34 cellular contexts compared by ENCODE assay signal in genomic region chr22:47407626-47408025, GRCh38.
"Had no signal": no experiment of that assay in that cellular context is flagged by ENCODE, and none has a peak within 500 bp of the region (broad histone marks: within the 10 kb centered on the region; RNA-seq: fewer than 3 reads in every experiment).

No MANE protein-coding gene starts in this region.

- H3K27me3 Mint-ChIP-seq: activated CD4-positive, alpha-beta memory T cell treated with anti-CD3 and anti-CD28 coated beads, Interleukin-2, amount 10 ng/mL, durations not matched to agents 7 days and 5 days had no signal

- H3K4me3 Mint-ChIP-seq: activated CD4-positive, alpha-beta memory T cell treated with anti-CD3 and anti-CD28 coated beads, Interleukin-2, amount 10 ng/mL, durations not matched to agents 7 days and 5 days; activated CD4-positive, alpha-beta T cell treated with anti-CD3 and anti-CD28 coated beads, Interleukin-2, amount 10 ng/mL, durations not matched to agents 7 days and 5 days; activated naive CD8-positive, alpha-beta T cell; activated T-helper 1 cell treated with anti-CD3 and anti-CD28 coated beads, Interleukin-12 subunit alpha, Interleukin-12 subunit beta, Interleukin-2, Interleukin-4 antibody, amounts not matched to agents 30 ng/mL and 10 ng/mL and 1 ng/mL, durations not matched to agents 14 hours and 24 hours and 36 hours; effector memory CD8-positive, alpha-beta T cell; T-helper 17 cell; T-helper 2 cell treated with Interferon-gamma antibody and Interleukin-4, amounts not matched to agents 5 μg/mL and 100 μg/mL, for 36 hours; WTC11 had no signal

- H3K4me1 ChIP-seq: esophagus squamous epithelium, gastroesophageal sphincter, heart right ventricle had no signal

- H3K9me3 Mint-ChIP-seq: activated CD4-positive, alpha-beta memory T cell treated with anti-CD3 and anti-CD28 coated beads, Interleukin-2, amount 10 ng/mL, durations not matched to agents 7 days and 5 days; activated CD4-positive, alpha-beta T cell treated with anti-CD3 and anti-CD28 coated beads, Interleukin-2, amount 10 ng/mL, durations not matched to agents 7 days and 5 days; activated T-helper 1 cell treated with anti-CD3 and anti-CD28 coated beads, Interleukin-12 subunit alpha, Interleukin-12 subunit beta, Interleukin-2, Interleukin-4 antibody, amounts not matched to agents 30 ng/mL and 10 ng/mL and 1 ng/mL, durations not matched to agents 14 hours and 24 hours and 36 hours; activated T-helper 2 cell treated with anti-CD3 and anti-CD28 coated beads, Interferon-gamma antibody, Interleukin-2, Interleukin-4, amounts not matched to agents 10 μg/mL and 5 μg/mL and 100 μg/mL, durations not matched to agents 14 hours and 24 hours and 36 hours; effector memory CD8-positive, alpha-beta T cell; T-helper 2 cell treated with Interferon-gamma antibody and Interleukin-4, amounts not matched to agents 5 μg/mL and 100 μg/mL, for 36 hours had no signal

- H3K4me1 Mint-ChIP-seq: activated CD4-positive, alpha-beta memory T cell treated with anti-CD3 and anti-CD28 coated beads, Interleukin-2, amount 10 ng/mL, durations not matched to agents 7 days and 5 days; activated CD4-positive, alpha-beta T cell treated with anti-CD3 and anti-CD28 coated beads, Interleukin-2, amount 10 ng/mL, durations not matched to agents 7 days and 5 days had no signal

- H3K27ac ChIP-seq: brain microvascular endothelial cell, esophagus squamous epithelium, gastroesophageal sphincter, heart right ventricle had no signal

- FAIRE-seq: astrocyte, bronchial epithelial cell, colon had no signal

- H3K27me3 ChIP-seq: brain microvascular endothelial cell had no signal

- H3K4me3 ChIP-seq: esophagus squamous epithelium, gastroesophageal sphincter, heart right ventricle had no signal

- H3K36me3 Mint-ChIP-seq: activated naive CD8-positive, alpha-beta T cell had no signal

- DNase-seq: activated CD4-positive, alpha-beta memory T cell treated with anti-CD3 and anti-CD28 coated beads, Interleukin-2, amount 10 ng/mL, durations not matched to agents 7 days and 5 days; activated CD4-positive, alpha-beta T cell treated with anti-CD3 and anti-CD28 coated beads for 1 hour; activated CD4-positive, alpha-beta T cell treated with anti-CD3 and anti-CD28 coated beads for 4 hours; activated CD4-positive, alpha-beta T cell treated with anti-CD3 and anti-CD28 coated beads, Interleukin-2, amount 10 ng/mL, durations not matched to agents 7 days and 5 days; activated CD4-positive, alpha-beta T cell treated with anti-CD3 and anti-CD28 coated beads, Interleukin-2, amount 50 U/mL, for 4 hours; activated gamma-delta T cell treated with Interleukin-2 at 50 U/mL for 16 hours; activated naive CD4-positive, alpha-beta T cell treated with anti-CD3 and anti-CD28 coated beads, Interleukin-2, amount 50 U/mL, for 16 hours; activated naive CD4-positive, alpha-beta T cell treated with Interleukin-2 at 50 U/mL for 16 hours; activated T-cell treated with anti-CD3 and anti-CD28 coated beads, Interleukin-2, amount 50 U/mL, for 1 hour; activated T-cell treated with anti-CD3 and anti-CD28 coated beads, Interleukin-2, amount 50 U/mL, for 48 hours; amniotic stem cell; anterior cingulate cortex; brain microvascular endothelial cell; caudate nucleus; cortex of kidney; dermis blood vessel endothelial cell; effector CD4-positive, alpha-beta T cell; effector memory CD8-positive, alpha-beta T cell; erythroblast; esophagus squamous epithelium; foreskin melanocyte; heart right ventricle; T-helper 1 cell; T-helper 17 cell; T1000 had no signal

- H3K9me3 ChIP-seq: esophagus squamous epithelium, gastroesophageal sphincter, heart right ventricle had no signal

- H3K36me3 ChIP-seq: brain microvascular endothelial cell, esophagus squamous epithelium, gastroesophageal sphincter, heart right ventricle had no signal

- H3K27ac Mint-ChIP-seq: activated CD4-positive, alpha-beta memory T cell treated with anti-CD3 and anti-CD28 coated beads, Interleukin-2, amount 10 ng/mL, durations not matched to agents 7 days and 5 days; activated CD4-positive, alpha-beta T cell treated with anti-CD3 and anti-CD28 coated beads, Interleukin-2, amount 10 ng/mL, durations not matched to agents 7 days and 5 days; activated naive CD8-positive, alpha-beta T cell; activated T-helper 1 cell treated with anti-CD3 and anti-CD28 coated beads, Interleukin-12 subunit alpha, Interleukin-12 subunit beta, Interleukin-2, Interleukin-4 antibody, amounts not matched to agents 30 ng/mL and 10 ng/mL and 1 ng/mL, durations not matched to agents 14 hours and 24 hours and 36 hours; activated T-helper 2 cell treated with anti-CD3 and anti-CD28 coated beads, Interferon-gamma antibody, Interleukin-2, Interleukin-4, amounts not matched to agents 10 μg/mL and 5 μg/mL and 100 μg/mL, durations not matched to agents 14 hours and 24 hours and 36 hours; effector memory CD8-positive, alpha-beta T cell; T-helper 17 cell; T-helper 2 cell treated with Interferon-gamma antibody and Interleukin-4, amounts not matched to agents 5 μg/mL and 100 μg/mL, for 36 hours; WTC11 had no signal
